ENCODE assay signal across 8 cellular contexts in genomic region chr18:57434536-57435494, GRCh38. TPM values are rescaled to one million over a fixed set of nuclear protein-coding genes. Genes with fewer than 3 reads are reported as not detected.
A peak's percentile ranks its signal among the peaks of the same experiment; 100 is the strongest.
DNase-seq lines count a peak whose midpoint lies in the region; ATAC-seq and TF ChIP-seq lines count a peak whose summit lies in the region.

Gene ONECUT2 (plus strand): TSS chr18:57435374. CDS start chr18:57435717, 343 bp downstream.

- no TSS peak for BruUV-seq in PC-3 (replicated peaks; lab: Mats Ljungman, UMichigan)

- DNase-seq in GM19238 (ENCODE audit: insufficient read length, low spot score) (peak; percentile 80), PC-3 (peak; percentile 95), esophagus muscularis mucosa (ENCODE audit: extremely low spot score) (no peak)
- peak; percentile 31 for DNase-seq in activated T-cell treated with anti-CD3 and anti-CD28 coated beads, Interleukin-2, amount 50 U/mL, for 4 hours
- DNase-seq in stimulated activated CD8-positive, alpha-beta memory T cell treated with anti-CD3 and anti-CD28 coated beads, Interleukin-7, amount 100 ng/mL, for 4 hours (ENCODE audit: low read depth in 2 of 2), result peak; percentile 15 to 44

- 3% methylated on average over 42 of the region's 69 CpGs for WGBS in esophagus muscularis mucosa

- H3K27ac ChIP-seq in 22Rv1, result peak within 1 kb of the TSS; percentile 80
- H3K27ac ChIP-seq in HUES6 (ENCODE audit: low read depth, low read length), result no peak within 1 kb of the TSS
- no peak within 1 kb of the TSS for H3K27ac ChIP-seq in PC-3 (ENCODE audit: low read length)
- H3K27ac ChIP-seq in esophagus muscularis mucosa (replicated peaks in 1 of 4), result no peak within 1 kb of the TSS
- H3K27ac ChIP-seq in muscle layer of colon (ENCODE audit: low read depth, low read length), result no peak within 1 kb of the TSS

- no peaks in the 10 kb centered on the region for H4K20me1 ChIP-seq in PC-3 (ENCODE audit: low read length)

- no peaks in the 10 kb centered on the region for H3K9me2 ChIP-seq in PC-3 (replicated peaks; ENCODE audit: low read length)

- peaks cover 38% of the 10 kb centered on the region for H3K4me1 Mint-ChIP-seq in activated T-cell treated with anti-CD3 and anti-CD28 coated beads, Interleukin-2, amount 50 U/mL, for 4 hours (ENCODE audit: low read depth)

- TF ChIP-seq EP300 in esophagus muscularis mucosa (IDR thresholded peaks at IDR 0.05), result no peak

- H3K36me3 Mint-ChIP-seq in activated T-cell treated with anti-CD3 and anti-CD28 coated beads, Interleukin-2, amount 50 U/mL, for 4 hours (ENCODE audit: insufficient read depth), result no peaks in the 10 kb centered on the region

- H3K9me3 Mint-ChIP-seq in activated T-cell treated with anti-CD3 and anti-CD28 coated beads, Interleukin-2, amount 50 U/mL, for 4 hours, result peaks cover 6% of the 10 kb centered on the region

- H3K4me3 ChIP-seq in HUES6 (ENCODE audit: low read depth, low read length) (peak within 1 kb of the TSS; percentile 90), PC-3 (ENCODE audit: low read length) (peak within 1 kb of the TSS; percentile 80), esophagus muscularis mucosa (peak within 1 kb of the TSS; percentile 56 to 69 (median 58)), muscle layer of colon (ENCODE audit: low read depth in 1 of 2, low read length in 2 of 2) (peak within 1 kb of the TSS; percentile 57 to 60)

- no peaks in the 10 kb centered on the region for H3K9me3 ChIP-seq in HUES6 (ENCODE audit: control insufficient read depth, insufficient read depth, low read depth, low read length)
- no peaks in the 10 kb centered on the region for H3K9me3 ChIP-seq in PC-3 (ENCODE audit: low read length)
- no peaks in the 10 kb centered on the region for H3K9me3 ChIP-seq in esophagus muscularis mucosa
- no peaks in the 10 kb centered on the region for H3K9me3 ChIP-seq in muscle layer of colon (ENCODE audit: low read length)

- intact Hi-C loops in PC-3 (cut with micrococcal nuclease) (loop anchor here (5.0 kb wide), 1 partner anchor 688 kb away; no protein-coding TSS in a partner anchor), esophagus muscularis mucosa (cut with DNase I) (no loop called here)

- H3K4me2 ChIP-seq in PC-3 (ENCODE audit: low read length), result peak within 1 kb of the TSS; percentile 98

- peak within 1 kb of the TSS; percentile 59 for H3K4me3 Mint-ChIP-seq in activated T-cell treated with anti-CD3 and anti-CD28 coated beads, Interleukin-2, amount 50 U/mL, for 4 hours

- H3K27me3 ChIP-seq in HUES6 (ENCODE audit: control insufficient read depth, insufficient read depth, low read length) (peaks cover 95% of the 10 kb centered on the region), PC-3 (ENCODE audit: low read length) (peaks cover 57% of the 10 kb centered on the region), esophagus muscularis mucosa (peaks cover 9 to 97% (median 86%) of the 10 kb centered on the region in 4 donors), muscle layer of colon (ENCODE audit: control insufficient read depth in 1 of 2, insufficient read depth in 2 of 2, low read length in 2 of 2) (peaks cover 90 to 92% of the 10 kb centered on the region in 2 donors)

- no peak for TF ChIP-seq POLR2A in esophagus muscularis mucosa (IDR thresholded peaks at IDR 0.05; ENCODE audit: low read depth)

- H3K9ac ChIP-seq in HUES6 (ENCODE audit: low read length) (no peak within 1 kb of the TSS), PC-3 (ENCODE audit: low read length) (no peak within 1 kb of the TSS), muscle layer of colon (ENCODE audit: low read length) (no peak within 1 kb of the TSS)

- peaks cover 87% of the 10 kb centered on the region for H3K27me3 Mint-ChIP-seq in activated T-cell treated with anti-CD3 and anti-CD28 coated beads, Interleukin-2, amount 50 U/mL, for 4 hours (ENCODE audit: low read depth)

- ATAC-seq in PC-3, result peak; percentile 95
- ATAC-seq in activated T-cell treated with anti-CD3 and anti-CD28 coated beads, Interleukin-2, amount 50 U/mL, for 4 hours, result peak; percentile 84 to 86

- POLR2A ChIA-PET in PC-3 (lab: Charles Lee; ENCODE audit: unreplicated experiment), result interaction anchor here (0.6 kb wide), 2 partner anchors 57 to 633 kb away, joined by 3 to 5 read pairs; no protein-coding TSS in a partner anchor

- H3K79me2 ChIP-seq in PC-3 (ENCODE audit: low read length), result no peaks in the 10 kb centered on the region

- CTCF ChIA-PET in PC-3 (lab: Charles Lee), result interaction anchor here (0.6 to 1.2 kb wide), 3 partner anchors 21 to 334 kb away, joined by 3 to 8 read pairs (median 7); no protein-coding TSS in a partner anchor

- no peaks in the 10 kb centered on the region for H3K36me3 ChIP-seq in HUES6 (ENCODE audit: control insufficient read depth, insufficient read depth, low read length)
- H3K36me3 ChIP-seq in PC-3 (ENCODE audit: low read depth, low read length), result no peaks in the 10 kb centered on the region
- H3K36me3 ChIP-seq in esophagus muscularis mucosa, result no peaks in the 10 kb centered on the region
- H3K36me3 ChIP-seq in muscle layer of colon (ENCODE audit: insufficient read depth, low read length), result no peaks in the 10 kb centered on the region

- peak within 1 kb of the TSS; percentile 96 for H2AFZ ChIP-seq in PC-3 (ENCODE audit: low read length)

- no peaks in the 10 kb centered on the region for H3F3A ChIP-seq in PC-3 (ENCODE audit: low read length, unreplicated experiment)

- peaks cover 69% of the 10 kb centered on the region for H3K4me1 ChIP-seq in HUES6 (ENCODE audit: control insufficient read depth, insufficient read depth, low read length)
- peaks cover 4% of the 10 kb centered on the region; the same call in 1 of the 2 replicates for H3K4me1 ChIP-seq in PC-3 (ENCODE audit: insufficient read depth, low read length)
- H3K4me1 ChIP-seq in esophagus muscularis mucosa, result peaks cover 48 to 69% (median 63%) of the 10 kb centered on the region in 4 donors
- H3K4me1 ChIP-seq in muscle layer of colon (ENCODE audit: insufficient read depth, low read length), result peaks cover 47% of the 10 kb centered on the region

- TF ChIP-seq CTCF in 22Rv1 (IDR thresholded peaks at IDR 0.05) (no peak), PC-3 (conservative IDR thresholded peaks at IDR 0.05; ENCODE audit: low read depth, low read length) (no peak), esophagus muscularis mucosa (IDR thresholded peaks at IDR 0.05) (no peak)

RNA-seq across cellular contexts. Expression of gene ONECUT2, which starts in this region (rescaled TPM):
- total RNA-seq in PC-3 (2014; rRNA removed) (1.0 and 1.1 TPM in 2 replicates), esophagus muscularis mucosa (under 1 TPM in 3 of 4 donors, not detected in 1; under 0.01 to 0.06 (median under 0.01) TPM)
- total RNA-seq in activated T-cell treated with anti-CD3 and anti-CD28 coated beads, Interleukin-2, amount 50 U/mL, for 4 hours, result under 1 TPM; 0.03 to 0.05 (median 0.03) TPM

Comparison
In these comparisons a context has a peak if more than half of its experiments do, and no peak if none do; other contexts are left out.
1. Peak in DNase-seq and ATAC-seq in activated T-cell treated with anti-CD3 and anti-CD28 coated beads, Interleukin-2, amount 50 U/mL, for 4 hours; RNA of the gene not detected or under 1 TPM.